In genomic region chr20:58651823-58652605, GRCh38 we compare ENCODE assay signal across 8 cellular contexts. TPM values are rescaled to one million over a fixed set of nuclear protein-coding genes. Genes with fewer than 3 reads are reported as not detected.
DNase-seq lines count a peak whose midpoint lies in the region; ATAC-seq and TF ChIP-seq lines count a peak whose summit lies in the region.

No MANE protein-coding gene starts in this region.

- peak; percentile 46 to 49 for ATAC-seq in activated CD4-positive, CD25-positive, alpha-beta regulatory T cell treated with anti-CD3 and anti-CD28 coated beads, Interleukin-2, amount 50 U/mL, for 24 hours

- CTCF ChIA-PET in HEK293 (lab: Yijun Ruan, JAX): interaction anchor here (0.5 to 1.7 kb wide), 4 partner anchors 187 to 517 kb away, joined by 3 to 5 read pairs (median 3); no protein-coding TSS in a partner anchor

- H3K4me1 ChIP-seq in HEK293 (ENCODE audit: control insufficient read depth, insufficient read depth, low read length): peaks cover 6% of the 10 kb centered on the region

- peak overlapping the region; percentile 89 for H3K4me3 ChIP-seq in GM08714 (ENCODE audit: low read length)
- peak overlapping the region; percentile 99 for H3K4me3 ChIP-seq in HEK293 (ENCODE audit: low read depth, low read length)

- DNase-seq in NCI-H1105 (lab: John Stamatoyannopoulos, UW) (peak; percentile 20), cerebellum (ENCODE audit: low spot score) (peak; percentile 35), iris pigment epithelial cell (ENCODE audit: low read depth) (peak; percentile 86), NCI-H446 treated with DMSO at 0.1 percent for 48 hours (lab: John Stamatoyannopoulos, UW) (no peak)
- DNase-seq in stimulated activated CD4-positive, alpha-beta T cell treated with anti-CD3 and anti-CD28 coated beads, Interleukin-12 subunit alpha, Interleukin-12 subunit beta, amount 100 ng/mL, for 4 hours: peak; percentile 38

- H3K27ac ChIP-seq in HEK293 (ENCODE audit: extremely low read depth, low read depth, low read length): peak overlapping the region; percentile 65

- no peak for TF ChIP-seq CTCF in HEK293 (tag by site-specific recombination; IDR thresholded peaks at IDR 0.05)

- peaks cover 0 to 8% of the 10 kb centered on the region in 2 experiments; a peak in 1 of 3 replicates for H3K36me3 ChIP-seq in HEK293 (ENCODE audit: control insufficient read depth in 2 of 2, insufficient read depth in 1 of 2, low read length in 2 of 2)

- no peaks in the 10 kb centered on the region for H3K9me3 ChIP-seq in HEK293 (ENCODE audit: control insufficient read depth, insufficient read depth, low read depth, low read length)

- POLR2A ChIA-PET in HEK293 (lab: Yijun Ruan, JAX): interaction anchor here (0.5 to 1.7 kb wide), 9 partner anchors 10 to 412 kb away, joined by 3 to 7 read pairs (median 3); partner anchors contain the start of gene ATP5F1E

TF ChIP-seq in HEK293, 187 proteins besides CTCF, POLR2A, EP300 and RAD21:
- TF ChIP-seq ZNF394 (tag by site-specific recombination; IDR thresholded peaks at IDR 0.05; ENCODE audit: borderline replicate concordance) (peak; percentile 49; the same call in 1 of the 2 replicates), ZSCAN4 (tag by site-specific recombination; IDR thresholded peaks at IDR 0.05) (no peak), ZBTB11 (tag by site-specific recombination; conservative IDR thresholded peaks at IDR 0.05; ENCODE audit: low read depth) (peak; percentile 37; the same call in 1 of the 2 replicates), KLF1 (tag by site-specific recombination; IDR thresholded peaks at IDR 0.05) (no peak), ZIC2 (tag by site-specific recombination; IDR thresholded peaks at IDR 0.05) (peak; percentile 25; the same call in 1 of the 2 replicates), ZNF629 (tag by site-specific recombination; IDR thresholded peaks at IDR 0.05) (0 out of 2 replicates have a peak, but pooled peaks have one; percentile 31), ZNF600 (tag by site-specific recombination; IDR thresholded peaks at IDR 0.05) (peak; percentile 62; the same call in 1 of the 2 replicates)
TF ChIP-seq in HEK293: peak in this region for 5.

RNA-seq across cellular contexts. Expression of gene STX16, which starts 0.9 kb away (rescaled TPM):
- 47.5 TPM for total RNA-seq in cerebellum

RNA-seq across cellular contexts. Expression of gene NPEPL1, which starts 40.6 kb away (rescaled TPM):
- 12.0 TPM for total RNA-seq in cerebellum
